8 cellular contexts compared by ENCODE assay signal in the genomic region with DNA sequence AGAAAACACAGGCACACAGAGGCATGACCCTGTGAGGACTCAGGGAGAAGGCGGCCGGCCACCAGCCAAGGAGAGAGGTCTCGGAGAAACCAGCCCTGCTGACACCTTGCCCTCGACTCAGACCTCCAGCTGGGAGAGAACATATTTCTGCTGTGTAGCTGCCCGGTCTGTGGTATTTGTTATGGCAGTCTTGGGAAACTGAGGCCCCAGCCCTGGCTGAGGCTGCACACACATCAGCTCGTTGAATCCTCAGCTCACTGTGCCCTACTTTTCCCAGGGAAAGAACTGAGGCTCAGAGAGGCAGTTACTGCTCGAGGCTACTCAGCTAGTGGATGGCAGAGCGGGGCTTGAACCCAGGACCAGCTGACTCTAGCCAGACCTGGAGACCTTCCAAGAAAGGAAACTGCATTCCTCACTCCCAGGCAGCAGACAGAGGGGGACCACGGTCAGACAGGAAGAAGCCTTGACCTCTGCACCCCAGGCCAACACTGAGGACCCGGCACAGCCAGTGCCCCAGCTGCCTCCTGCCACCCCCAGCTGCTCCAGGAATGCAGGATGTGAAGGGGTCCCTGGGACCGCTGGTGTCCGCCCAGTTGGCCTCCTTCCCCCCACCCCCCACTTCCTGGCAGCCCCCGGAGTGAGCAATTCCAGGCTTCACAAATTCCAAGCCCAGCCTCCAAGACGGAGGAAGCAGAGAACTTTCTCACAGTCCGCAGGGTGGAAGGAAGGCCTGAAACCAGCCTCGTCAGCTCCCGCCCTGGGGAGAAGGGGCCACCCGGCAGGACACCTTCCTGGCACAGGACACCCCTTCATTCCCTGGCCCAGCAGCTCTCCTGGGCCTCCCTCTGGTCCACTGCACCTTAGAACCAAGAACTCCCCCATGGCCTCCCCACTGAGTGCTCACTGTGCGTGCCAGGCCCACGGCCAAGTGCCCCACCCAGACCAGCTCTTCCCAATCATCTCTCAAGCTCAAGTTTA.
A peak's percentile ranks its signal among the peaks of the same experiment; 100 is the strongest.
DNase-seq lines count a peak whose midpoint lies in the region; FAIRE-seq and TF ChIP-seq lines count a peak whose summit lies in the region.

No MANE protein-coding gene starts in this region.

- peaks cover 90% of the 10 kb centered on the region for H3K4me1 ChIP-seq in skeletal muscle satellite cell (ENCODE audit: control insufficient read depth, insufficient read depth, low read length)

- peak overlapping the region; percentile 69 for H3K4me2 ChIP-seq in skeletal muscle satellite cell (ENCODE audit: low read length)

- peak overlapping the region; percentile 59 for H3K4me3 Mint-ChIP-seq in MCF 10A (ENCODE audit: unreplicated experiment)

- H3K4me1 Mint-ChIP-seq in MCF 10A (ENCODE audit: insufficient read depth, unreplicated experiment): peaks cover 25% of the 10 kb centered on the region

- no peaks in the 10 kb centered on the region for H3K9me3 ChIP-seq in skeletal muscle satellite cell (replicated peaks; ENCODE audit: low read length)

- POLR2A ChIA-PET in MCF 10A (lab: Yijun Ruan, JAX): interaction anchor here (0.6 to 2.4 kb wide), 5 partner anchors 41 to 727 kb away, joined by 3 to 10 read pairs (median 6); no protein-coding TSS in a partner anchor

- H3K27ac Mint-ChIP-seq in MCF 10A (ENCODE audit: low read depth, unreplicated experiment): peak overlapping the region; percentile 84

- peaks cover 99% of the 10 kb centered on the region for H3K36me3 Mint-ChIP-seq in MCF 10A (ENCODE audit: insufficient read depth, unreplicated experiment)

- H3K9me3 Mint-ChIP-seq in MCF 10A (ENCODE audit: unreplicated experiment): no peaks in the 10 kb centered on the region

- no peak for FAIRE-seq in frontal cortex (lab: Jason Lieb, UNC)

- BruUV-seq in MCF 10A (replicated peaks; lab: Mats Ljungman, UMichigan): no TSS peak

- peak; percentile 80 for DNase-seq in H7
- peak; percentile 71 for DNase-seq in MCF 10A (ENCODE audit: unreplicated experiment)
- peak; percentile 76 for DNase-seq in iris pigment epithelial cell (ENCODE audit: low read depth)
- DNase-seq in epidermal melanocyte (ENCODE audit: insufficient read length, low spot score): no peak
- DNase-seq in NCI-H2029 treated with DMSO at 0.1 percent for 48 hours (lab: John Stamatoyannopoulos, UW): no peak
- no peak for DNase-seq in KG1 (lab: John Stamatoyannopoulos, UW)
- DNase-seq in frontal cortex (ENCODE audit: low spot score in 2 of 2): no peak

- H3K27me3 ChIP-seq in H7 (ENCODE audit: control insufficient read depth, insufficient read depth, low read length): no peaks in the 10 kb centered on the region
- no peaks in the 10 kb centered on the region for H3K27me3 ChIP-seq in skeletal muscle satellite cell (ENCODE audit: control insufficient read depth, insufficient read depth, low read length)

- CTCF ChIA-PET in MCF 10A (lab: Yijun Ruan, JAX): interaction anchor here (0.9 to 2.1 kb wide), 6 partner anchors 32 to 374 kb away, joined by 3 to 11 read pairs (median 4); no protein-coding TSS in a partner anchor

- no peaks in the 10 kb centered on the region for H3K27me3 Mint-ChIP-seq in MCF 10A (ENCODE audit: insufficient read depth, unreplicated experiment)

- H3K9ac ChIP-seq in skeletal muscle satellite cell (ENCODE audit: low read depth, low read length): peak overlapping the region; percentile 85

- peaks cover 33% of the 10 kb centered on the region for H3K36me3 ChIP-seq in H7 (replicated peaks; ENCODE audit: control insufficient read depth, insufficient read depth, low read length)
- H3K36me3 ChIP-seq in skeletal muscle satellite cell (ENCODE audit: insufficient read depth, low read length): peaks cover 74% of the 10 kb centered on the region

- intact Hi-C loops in MCF 10A (cut with micrococcal nuclease): no loop called here

- H3K4me3 ChIP-seq in H7 (ENCODE audit: insufficient read depth, low read depth, low read length): no peak overlapping the region
- peak overlapping the region; percentile 40 for H3K4me3 ChIP-seq in skeletal muscle satellite cell (ENCODE audit: low read length)

- TF ChIP-seq CTCF in MCF 10A (IDR thresholded peaks at IDR 0.05; ENCODE audit: unreplicated experiment): no peak

Comparison
In these comparisons a context has a peak if more than half of its experiments do, and no peak if none do; other contexts are left out.
1. DNase-seq: peak in H7 (single experiment), MCF 10A (single experiment) and iris pigment epithelial cell (single experiment); none in epidermal melanocyte (single experiment), NCI-H2029 treated with DMSO at 0.1 percent for 48 hours (single experiment), KG1 (single experiment) and frontal cortex (0 of 2).